ENCODE assay signal across 1 cellular context in genomic region chr1:55215194-55216021, GRCh38.
TF ChIP-seq lines count a peak whose summit lies in the region.

USP24 (minus strand) TSS chr1:55215364; CDS start chr1:55215113, 251 bp downstream.

TF ChIP-seq in HEK293, 187 proteins besides CTCF, POLR2A, EP300 and RAD21 (continued from another document):
- TF ChIP-seq ZNF366 (tag by site-specific recombination; conservative IDR thresholded peaks at IDR 0.05) (peak; percentile 29; the same call in 1 of the 2 replicates), ZNF530 (tag by site-specific recombination; IDR thresholded peaks at IDR 0.05; ENCODE audit: low read depth) (no peak), YY2 (tag by site-specific recombination; IDR thresholded peaks at IDR 0.05) (no peak), GLIS2 (tag by site-specific recombination; IDR thresholded peaks at IDR 0.05) (peak; percentile 62; the same call in 1 of the 2 replicates), ZNF664 (tag by site-specific recombination; IDR thresholded peaks at IDR 0.05) (no peak), ZFP37 (tag by site-specific recombination; IDR thresholded peaks at IDR 0.05) (peak; percentile 92; the same call in 1 of the 2 replicates), ZNF239 (tag by site-specific recombination; IDR thresholded peaks at IDR 0.05) (no peak), ZSCAN23 (tag by site-specific recombination; IDR thresholded peaks at IDR 0.05) (no peak), ZBTB44 (tag by site-specific recombination; IDR thresholded peaks at IDR 0.05) (no peak), ZNF214 (tag by site-specific recombination; IDR thresholded peaks at IDR 0.05; ENCODE audit: borderline replicate concordance) (no peak), ZNF174 (tag by site-specific recombination; IDR thresholded peaks at IDR 0.05) (no peak), ZNF121 (tag by site-specific recombination; IDR thresholded peaks at IDR 0.05) (no peak), ZNF629 (tag by site-specific recombination; IDR thresholded peaks at IDR 0.05) (peak; percentile 20; the same call in 1 of the 2 replicates), ELK4 (IDR thresholded peaks at IDR 0.05; ENCODE audit: borderline replicate concordance, low read depth, low read length) (no peak), ZNF148 (tag by site-specific recombination; IDR thresholded peaks at IDR 0.05; ENCODE audit: borderline replicate concordance) (no peak)
